In genomic region chr22:44689915-44690524, GRCh38 we compare ENCODE assay signal across 14 cellular contexts.
"Had no signal": no experiment of that assay in that cellular context is flagged by ENCODE, and none has a peak within 500 bp of the region (broad histone marks: within the 10 kb centered on the region; RNA-seq: fewer than 3 reads in every experiment).

No MANE protein-coding gene starts in this region.

- H3K27ac Mint-ChIP-seq: stimulated activated naive CD8-positive, alpha-beta T cell treated with anti-CD3 and anti-CD28 coated beads, Interleukin-15, Interleukin-2, amounts not matched to agents 100 ng/mL and 50 ng/mL, for 24 hours had no signal

- DNase-seq: effector CD8-positive, alpha-beta T cell; heart left ventricle; hippocampal formation; naive thymus-derived CD8-positive, alpha-beta T cell; ovary; stimulated activated CD4-positive, alpha-beta T cell treated with anti-CD3 and anti-CD28 coated beads, Interleukin-2, amount 100 ng/mL, for 48 hours; substantia nigra; transverse colon had no signal

- H3K4me3 ChIP-seq: coronary artery, heart left ventricle, ovary, smooth muscle cell, thoracic aorta, transverse colon had no signal

- H3K9me3 Mint-ChIP-seq: naive thymus-derived CD8-positive, alpha-beta T cell; stimulated activated naive CD8-positive, alpha-beta T cell treated with anti-CD3 and anti-CD28 coated beads, Interleukin-15, Interleukin-2, amounts not matched to agents 100 ng/mL and 50 ng/mL, for 24 hours had no signal

- H3K27me3 Mint-ChIP-seq: naive thymus-derived CD8-positive, alpha-beta T cell; stimulated activated naive CD8-positive, alpha-beta T cell treated with anti-CD3 and anti-CD28 coated beads, Interleukin-15, Interleukin-2, amounts not matched to agents 100 ng/mL and 50 ng/mL, for 24 hours had no signal

- H3K4me3 Mint-ChIP-seq: naive thymus-derived CD8-positive, alpha-beta T cell; stimulated activated naive CD8-positive, alpha-beta T cell treated with anti-CD3 and anti-CD28 coated beads, Interleukin-15, Interleukin-2, amounts not matched to agents 100 ng/mL and 50 ng/mL, for 24 hours had no signal

- H3K36me3 ChIP-seq: heart left ventricle, ovary, thoracic aorta, transverse colon had no signal

- H3K27me3 ChIP-seq: heart left ventricle, ovary, transverse colon had no signal

- H3K9me3 ChIP-seq: heart left ventricle, ovary, thoracic aorta, transverse colon had no signal

- H3K27ac ChIP-seq: coronary artery, heart left ventricle, ovary, thoracic aorta, transverse colon had no signal

- ATAC-seq: esophagus mucosa; heart left ventricle; naive thymus-derived CD8-positive, alpha-beta T cell; right cardiac atrium had no signal
